ENCODE assay signal across 19 cellular contexts in the genomic region with DNA sequence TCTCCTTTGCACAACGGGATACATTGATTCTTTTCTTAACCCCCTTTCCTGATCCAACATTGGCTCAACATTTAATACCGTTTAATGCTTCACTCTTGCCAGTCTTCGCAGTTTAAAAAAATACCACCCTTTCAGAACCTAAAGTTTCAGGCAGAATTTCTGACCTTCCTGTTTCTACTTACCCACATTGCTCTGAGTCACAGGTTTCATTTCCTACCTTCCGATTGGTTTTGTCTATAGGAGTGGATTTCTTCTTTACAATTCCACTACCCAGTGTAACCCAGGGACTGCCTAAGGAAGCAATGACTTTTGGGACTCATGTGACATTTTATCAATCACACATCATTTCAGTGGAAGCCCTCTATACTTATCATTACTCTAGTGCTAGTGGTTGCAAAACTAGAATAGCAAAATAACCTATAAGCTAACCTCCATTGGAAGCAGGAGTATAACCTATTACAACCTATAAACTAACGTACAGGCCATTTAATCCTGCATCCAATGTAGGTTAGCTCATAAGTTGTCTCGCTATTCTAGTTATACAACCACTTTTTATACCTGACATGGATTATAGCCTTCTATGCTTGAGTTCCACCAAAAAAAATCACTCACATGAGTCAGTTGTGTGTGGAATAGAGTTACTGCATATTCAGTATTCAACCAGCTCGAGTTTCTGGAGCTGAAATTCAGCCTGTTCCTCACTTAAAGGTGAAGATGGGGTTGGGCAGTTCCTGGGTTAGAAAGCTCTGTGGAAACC.
"Had no signal": no experiment of that assay in that cellular context is flagged by ENCODE, and none has a peak within 500 bp of the region (broad histone marks: within the 10 kb centered on the region; RNA-seq: fewer than 3 reads in every experiment).

No MANE protein-coding gene starts in this region.

- H3K4me3 Mint-ChIP-seq: activated CD4-positive, alpha-beta T cell treated with anti-CD3 and anti-CD28 coated beads, Interleukin-2, amount 10 ng/mL, durations not matched to agents 7 days and 5 days; activated CD8-positive, alpha-beta T cell treated with anti-CD3 and anti-CD28 coated beads, Interleukin-2, amount 10 ng/mL, durations not matched to agents 7 days and 5 days; activated T-cell treated with anti-CD3 and anti-CD28 coated beads, Interleukin-2, amount 50 U/mL, for 24 hours; mesothelial cell of epicardium; nephron; stimulated activated naive B cell treated with anti-CD40 and anti-IgM and Interleukin-4, amounts not matched to agents 10 μg/mL and 1 μg/mL and 100 μg/mL, for 72 hours had no signal

- H3K9me3 Mint-ChIP-seq: activated CD4-positive, alpha-beta T cell treated with anti-CD3 and anti-CD28 coated beads, Interleukin-2, amount 10 ng/mL, durations not matched to agents 7 days and 5 days; activated T-cell treated with anti-CD3 and anti-CD28 coated beads, Interleukin-2, amount 50 U/mL, for 24 hours; activated T-helper 2 cell treated with anti-CD3 and anti-CD28 coated beads, Interferon-gamma antibody, Interleukin-2, Interleukin-4, amounts not matched to agents 10 μg/mL and 5 μg/mL and 100 μg/mL, durations not matched to agents 14 hours and 24 hours and 36 hours; nephron had no signal

- H3K4me1 Mint-ChIP-seq: activated CD4-positive, alpha-beta T cell treated with anti-CD3 and anti-CD28 coated beads, Interleukin-2, amount 10 ng/mL, durations not matched to agents 7 days and 5 days; nephron; stimulated activated naive B cell treated with anti-CD40 and anti-IgM and Interleukin-4, amounts not matched to agents 10 μg/mL and 1 μg/mL and 100 μg/mL, for 72 hours had no signal

- ATAC-seq: activated CD4-positive, CD25-positive, alpha-beta regulatory T cell treated with anti-CD3 and anti-CD28 coated beads, Interleukin-2, amount 50 U/mL, for 24 hours; activated CD8-positive, alpha-beta T cell treated with anti-CD3 and anti-CD28 coated beads, Interleukin-2, amount 10 ng/mL, durations not matched to agents 7 days and 5 days; gastrocnemius medialis; heart left ventricle; left lung; stimulated activated naive B cell treated with anti-CD40 and anti-IgM and Interleukin-4, amounts not matched to agents 10 μg/mL and 1 μg/mL and 100 μg/mL, for 72 hours had no signal

- H3K36me3 Mint-ChIP-seq: mesothelial cell of epicardium; stimulated activated naive B cell treated with anti-CD40 and anti-IgM and Interleukin-4, amounts not matched to agents 10 μg/mL and 1 μg/mL and 100 μg/mL, for 72 hours had no signal

- DNase-seq: activated CD4-positive, alpha-beta T cell treated with anti-CD3 and anti-CD28 coated beads, Interleukin-2, amount 10 ng/mL, durations not matched to agents 7 days and 5 days; activated CD8-positive, alpha-beta T cell treated with anti-CD3 and anti-CD28 coated beads, Interleukin-2, amount 10 ng/mL, durations not matched to agents 7 days and 5 days; activated naive CD4-positive, alpha-beta T cell treated with Interleukin-2 at 50 U/mL for 16 hours; activated T-cell treated with anti-CD3 and anti-CD28 coated beads, Interleukin-2, amount 50 U/mL, for 24 hours; anterior cingulate cortex; brain microvascular endothelial cell; central memory CD4-positive, alpha-beta T cell; erythroblast; gastrocnemius medialis; heart left ventricle; kidney; left lung; sigmoid colon; stimulated activated CD4-positive, alpha-beta T cell treated with anti-CD3 and anti-CD28 coated beads, Interleukin-4, amount 100 ng/mL, for 4 hours; stimulated activated naive B cell treated with anti-CD40 and anti-IgM and Interleukin-4, amounts not matched to agents 10 μg/mL and 1 μg/mL and 100 μg/mL, for 72 hours had no signal

- H3K27ac Mint-ChIP-seq: activated CD4-positive, alpha-beta T cell treated with anti-CD3 and anti-CD28 coated beads, Interleukin-2, amount 10 ng/mL, durations not matched to agents 7 days and 5 days; activated CD8-positive, alpha-beta T cell treated with anti-CD3 and anti-CD28 coated beads, Interleukin-2, amount 10 ng/mL, durations not matched to agents 7 days and 5 days; activated T-cell treated with anti-CD3 and anti-CD28 coated beads, Interleukin-2, amount 50 U/mL, for 24 hours; activated T-helper 2 cell treated with anti-CD3 and anti-CD28 coated beads, Interferon-gamma antibody, Interleukin-2, Interleukin-4, amounts not matched to agents 10 μg/mL and 5 μg/mL and 100 μg/mL, durations not matched to agents 14 hours and 24 hours and 36 hours; mesothelial cell of epicardium; nephron; stimulated activated naive B cell treated with anti-CD40 and anti-IgM and Interleukin-4, amounts not matched to agents 10 μg/mL and 1 μg/mL and 100 μg/mL, for 72 hours had no signal

- H3K27me3 Mint-ChIP-seq: activated CD4-positive, alpha-beta T cell treated with anti-CD3 and anti-CD28 coated beads, Interleukin-2, amount 10 ng/mL, durations not matched to agents 7 days and 5 days; activated T-cell treated with anti-CD3 and anti-CD28 coated beads, Interleukin-2, amount 50 U/mL, for 24 hours; stimulated activated naive B cell treated with anti-CD40 and anti-IgM and Interleukin-4, amounts not matched to agents 10 μg/mL and 1 μg/mL and 100 μg/mL, for 72 hours had no signal
